Comparison of ENCODE assay signal across 1 cellular context in genomic region chr5:116766470-116766947, GRCh38.
TF ChIP-seq lines count a peak whose summit lies in the region.

No MANE protein-coding gene starts in this region.

TF ChIP-seq in HepG2, 621 proteins besides CTCF, POLR2A, EP300 and RAD21 (continued from another document):
- TF ChIP-seq, protein P1, sequence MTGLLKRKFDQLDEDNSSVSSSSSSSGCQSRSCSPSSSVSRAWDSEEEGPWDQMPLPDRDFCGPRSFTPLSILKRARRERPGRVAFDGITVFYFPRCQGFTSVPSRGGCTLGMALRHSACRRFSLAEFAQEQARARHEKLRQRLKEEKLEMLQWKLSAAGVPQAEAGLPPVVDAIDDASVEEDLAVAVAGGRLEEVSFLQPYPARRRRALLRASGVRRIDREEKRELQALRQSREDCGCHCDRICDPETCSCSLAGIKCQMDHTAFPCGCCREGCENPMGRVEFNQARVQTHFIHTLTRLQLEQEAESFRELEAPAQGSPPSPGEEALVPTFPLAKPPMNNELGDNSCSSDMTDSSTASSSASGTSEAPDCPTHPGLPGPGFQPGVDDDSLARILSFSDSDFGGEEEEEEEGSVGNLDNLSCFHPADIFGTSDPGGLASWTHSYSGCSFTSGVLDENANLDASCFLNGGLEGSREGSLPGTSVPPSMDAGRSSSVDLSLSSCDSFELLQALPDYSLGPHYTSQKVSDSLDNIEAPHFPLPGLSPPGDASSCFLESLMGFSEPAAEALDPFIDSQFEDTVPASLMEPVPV (CRISPR knock-in tag; IDR thresholded peaks at IDR 0.05) = no peak
- TF ChIP-seq ZNF773 (CRISPR knock-in tag; IDR thresholded peaks at IDR 0.05; ENCODE audit: borderline replicate concordance) = no peak
